Comparison of ENCODE assay signal across 35 cellular contexts in genomic region chr1:244140420-244140819, GRCh38.
"Had no signal": no experiment of that assay in that cellular context is flagged by ENCODE, and none has a peak within 500 bp of the region (broad histone marks: within the 10 kb centered on the region; RNA-seq: fewer than 3 reads in every experiment).

No MANE protein-coding gene starts in this region.

- H3K4me3 ChIP-seq: ascending aorta, cardiac muscle cell had no signal

- ATAC-seq: activated CD8-positive, alpha-beta memory T cell treated with anti-CD3 and anti-CD28 coated beads, Interleukin-2, amount 10 ng/mL, durations not matched to agents 7 days and 5 days; activated CD8-positive, alpha-beta T cell treated with anti-CD3 and anti-CD28 coated beads, Interleukin-2, amount 10 ng/mL, durations not matched to agents 7 days and 5 days; activated naive CD8-positive, alpha-beta T cell treated with anti-CD3 and anti-CD28 coated beads, Interleukin-2, amount 50 U/mL, for 24 hours had no signal

- H3K9me3 ChIP-seq: ascending aorta had no signal

- H3K4me3 Mint-ChIP-seq: activated B cell treated with CpG ODN at 0.5 μM for 24 hours; activated CD4-positive, alpha-beta memory T cell treated with anti-CD3 and anti-CD28 coated beads for 36 hours; activated CD4-positive, alpha-beta T cell treated with anti-CD3 and anti-CD28 coated beads, Interleukin-2, amount 10 ng/mL, durations not matched to agents 24 days and 14 days; activated CD8-positive, alpha-beta memory T cell treated with anti-CD3 and anti-CD28 coated beads, Interleukin-2, amount 10 ng/mL, durations not matched to agents 7 days and 5 days; activated CD8-positive, alpha-beta T cell treated with anti-CD3 and anti-CD28 coated beads, Interleukin-2, amount 10 ng/mL, durations not matched to agents 7 days and 5 days; activated naive CD4-positive, alpha-beta T cell treated with anti-CD3 and anti-CD28 coated beads, Interleukin-2, amount 10 ng/mL, durations not matched to agents 7 days and 5 days; activated naive CD4-positive, alpha-beta T cell treated with anti-CD3 and anti-CD28 coated beads, Interleukin-2, amount 50 U/mL, for 24 hours; activated naive CD8-positive, alpha-beta T cell; activated naive CD8-positive, alpha-beta T cell treated with anti-CD3 and anti-CD28 coated beads, Interleukin-2, amount 10 ng/mL, durations not matched to agents 7 days and 5 days; activated naive CD8-positive, alpha-beta T cell treated with anti-CD3 and anti-CD28 coated beads, Interleukin-2, amount 50 U/mL, for 24 hours; activated T-cell treated with anti-CD3 and anti-CD28 coated beads, Interleukin-2, amount 50 U/mL, for 24 hours; central memory CD8-positive, alpha-beta T cell; T-helper 1 cell treated with Interleukin-12 subunit alpha and Interleukin-12 subunit beta and Interleukin-4 antibody, amounts not matched to agents 30 μg/mL and 1 μg/mL, for 36 hours had no signal

- H3K27me3 Mint-ChIP-seq: brain had no signal

- H3K27me3 ChIP-seq: ascending aorta, cardiac muscle cell had no signal

- H3K4me1 ChIP-seq: ascending aorta had no signal

- H3K36me3 Mint-ChIP-seq: activated CD4-positive, alpha-beta memory T cell treated with anti-CD3 and anti-CD28 coated beads for 36 hours; activated CD8-positive, alpha-beta memory T cell treated with anti-CD3 and anti-CD28 coated beads, Interleukin-2, amount 10 ng/mL, durations not matched to agents 7 days and 5 days; activated naive CD4-positive, alpha-beta T cell treated with anti-CD3 and anti-CD28 coated beads, Interleukin-2, amount 10 ng/mL, durations not matched to agents 7 days and 5 days; activated naive CD4-positive, alpha-beta T cell treated with anti-CD3 and anti-CD28 coated beads, Interleukin-2, amount 50 U/mL, for 24 hours; activated naive CD8-positive, alpha-beta T cell treated with anti-CD3 and anti-CD28 coated beads, Interleukin-2, amount 10 ng/mL, durations not matched to agents 7 days and 5 days; brain had no signal

- H3K27ac Mint-ChIP-seq: activated B cell treated with CpG ODN at 0.5 μM for 24 hours; activated CD4-positive, alpha-beta memory T cell treated with anti-CD3 and anti-CD28 coated beads for 36 hours; activated CD4-positive, alpha-beta T cell treated with anti-CD3 and anti-CD28 coated beads, Interleukin-2, amount 10 ng/mL, durations not matched to agents 24 days and 14 days; activated CD8-positive, alpha-beta memory T cell treated with anti-CD3 and anti-CD28 coated beads, Interleukin-2, amount 10 ng/mL, durations not matched to agents 7 days and 5 days; activated CD8-positive, alpha-beta T cell treated with anti-CD3 and anti-CD28 coated beads, Interleukin-2, amount 10 ng/mL, durations not matched to agents 7 days and 5 days; activated naive CD4-positive, alpha-beta T cell treated with anti-CD3 and anti-CD28 coated beads, Interleukin-2, amount 10 ng/mL, durations not matched to agents 7 days and 5 days; activated naive CD4-positive, alpha-beta T cell treated with anti-CD3 and anti-CD28 coated beads, Interleukin-2, amount 50 U/mL, for 24 hours; activated naive CD8-positive, alpha-beta T cell; activated naive CD8-positive, alpha-beta T cell treated with anti-CD3 and anti-CD28 coated beads, Interleukin-2, amount 10 ng/mL, durations not matched to agents 7 days and 5 days; activated naive CD8-positive, alpha-beta T cell treated with anti-CD3 and anti-CD28 coated beads, Interleukin-2, amount 50 U/mL, for 24 hours; activated T-cell treated with anti-CD3 and anti-CD28 coated beads, Interleukin-2, amount 50 U/mL, for 24 hours; activated T-helper 2 cell treated with anti-CD3 and anti-CD28 coated beads, Interferon-gamma antibody, Interleukin-2, Interleukin-4, amounts not matched to agents 10 μg/mL and 5 μg/mL and 100 μg/mL, durations not matched to agents 14 hours and 24 hours and 36 hours; T-helper 1 cell treated with Interleukin-12 subunit alpha and Interleukin-12 subunit beta and Interleukin-4 antibody, amounts not matched to agents 30 μg/mL and 1 μg/mL, for 36 hours had no signal

- H3K36me3 ChIP-seq: ascending aorta, cardiac muscle cell had no signal

- DNase-seq: activated B cell treated with CpG ODN at 0.5 μM for 24 hours; activated CD4-positive, alpha-beta memory T cell treated with anti-CD3 and anti-CD28 coated beads for 36 hours; activated CD4-positive, alpha-beta T cell treated with anti-CD3 and anti-CD28 coated beads for 4 hours; activated CD4-positive, alpha-beta T cell treated with anti-CD3 and anti-CD28 coated beads, Interleukin-2, amount 10 ng/mL, durations not matched to agents 24 days and 14 days; activated CD4-positive, alpha-beta T cell treated with anti-CD3 and anti-CD28 coated beads, Interleukin-2, amount 50 U/mL, for 1 hour; activated CD4-positive, alpha-beta T cell treated with anti-CD3 and anti-CD28 coated beads, Interleukin-2, amount 50 U/mL, for 4 hours; activated CD4-positive, CD25-positive, alpha-beta regulatory T cell treated with anti-CD3 and anti-CD28 coated beads, Interleukin-2, amount 50 U/mL, for 72 hours; activated CD8-positive, alpha-beta memory T cell treated with anti-CD3 and anti-CD28 coated beads for 24 hours; activated CD8-positive, alpha-beta memory T cell treated with anti-CD3 and anti-CD28 coated beads, Interleukin-2, amount 10 ng/mL, durations not matched to agents 7 days and 5 days; activated CD8-positive, alpha-beta memory T cell treated with anti-CD3 and anti-CD28 coated beads, Interleukin-2, amount 50 U/mL, for 48 hours; activated CD8-positive, alpha-beta T cell treated with anti-CD3 and anti-CD28 coated beads, Interleukin-2, amount 10 ng/mL, durations not matched to agents 7 days and 5 days; activated effector memory CD4-positive, alpha-beta T cell treated with Interleukin-2 at 50 U/mL for 16 hours; activated gamma-delta T cell; activated naive CD4-positive, alpha-beta T cell treated with anti-CD3 and anti-CD28 coated beads, Interleukin-2, amount 10 ng/mL, durations not matched to agents 7 days and 5 days; activated naive CD4-positive, alpha-beta T cell treated with Interleukin-2 at 50 U/mL for 16 hours; activated naive CD8-positive, alpha-beta T cell treated with anti-CD3 and anti-CD28 coated beads, Interleukin-2, amount 10 ng/mL, durations not matched to agents 7 days and 5 days; activated naive CD8-positive, alpha-beta T cell treated with anti-CD3 and anti-CD28 coated beads, Interleukin-2, amount 50 U/mL, for 24 hours; activated T-cell treated with anti-CD3 and anti-CD28 coated beads, Interleukin-2, amount 50 U/mL, for 24 hours; activated T-cell treated with anti-CD3 and anti-CD28 coated beads, Interleukin-2, amount 50 U/mL, for 48 hours; anterior cingulate cortex; caudate nucleus; cerebellar nuclear complex; T-helper 1 cell; T-helper 9 cell had no signal

- H3K27ac ChIP-seq: ascending aorta, cardiac muscle cell, VCaP had no signal

- FAIRE-seq: bronchial epithelial cell, TTC549 had no signal

- H3K9me3 Mint-ChIP-seq: activated B cell treated with CpG ODN at 0.5 μM for 24 hours; activated CD4-positive, alpha-beta memory T cell treated with anti-CD3 and anti-CD28 coated beads for 36 hours; activated CD4-positive, alpha-beta T cell treated with anti-CD3 and anti-CD28 coated beads, Interleukin-2, amount 10 ng/mL, durations not matched to agents 24 days and 14 days; activated naive CD4-positive, alpha-beta T cell treated with anti-CD3 and anti-CD28 coated beads, Interleukin-2, amount 10 ng/mL, durations not matched to agents 7 days and 5 days; activated naive CD4-positive, alpha-beta T cell treated with anti-CD3 and anti-CD28 coated beads, Interleukin-2, amount 50 U/mL, for 24 hours; activated naive CD8-positive, alpha-beta T cell treated with anti-CD3 and anti-CD28 coated beads, Interleukin-2, amount 10 ng/mL, durations not matched to agents 7 days and 5 days; activated naive CD8-positive, alpha-beta T cell treated with anti-CD3 and anti-CD28 coated beads, Interleukin-2, amount 50 U/mL, for 24 hours; activated T-cell treated with anti-CD3 and anti-CD28 coated beads, Interleukin-2, amount 50 U/mL, for 24 hours; activated T-helper 2 cell treated with anti-CD3 and anti-CD28 coated beads, Interferon-gamma antibody, Interleukin-2, Interleukin-4, amounts not matched to agents 10 μg/mL and 5 μg/mL and 100 μg/mL, durations not matched to agents 14 hours and 24 hours and 36 hours; brain; central memory CD8-positive, alpha-beta T cell; T-helper 1 cell treated with Interleukin-12 subunit alpha and Interleukin-12 subunit beta and Interleukin-4 antibody, amounts not matched to agents 30 μg/mL and 1 μg/mL, for 36 hours had no signal
